Comparison of ENCODE assay signal across 13 cellular contexts in genomic region chr3:121998588-121999473, GRCh38. TPM values are rescaled to one million over a fixed set of nuclear protein-coding genes. Genes with fewer than 3 reads are reported as not detected.
A peak's percentile ranks its signal among the peaks of the same experiment; 100 is the strongest.
DNase-seq lines count a peak whose midpoint lies in the region; ATAC-seq and TF ChIP-seq lines count a peak whose summit lies in the region.
"Had no signal": no experiment of that assay in that cellular context is flagged by ENCODE, and none has a peak within 500 bp of the region (broad histone marks: within the 10 kb centered on the region; RNA-seq: fewer than 3 reads in every experiment).

No MANE protein-coding gene starts in this region.

- CTCF ChIA-PET in MCF 10A (lab: Yijun Ruan, JAX) (interaction anchor here (0.5 to 1.3 kb wide), 3 partner anchors 10 to 308 kb away, joined by 3 read pairs; no protein-coding TSS in a partner anchor), mammary epithelial cell (lab: Charles Lee; ENCODE audit: low non-redundant PET) (no interaction called here)

- no peak overlapping the region for H3K4me3 Mint-ChIP-seq in MCF 10A (ENCODE audit: unreplicated experiment)
- H3K4me3 Mint-ChIP-seq in stimulated activated naive B cell treated with anti-CD40 and anti-IgM and Interleukin-4, amounts not matched to agents 10 μg/mL and 1 μg/mL and 100 μg/mL, for 72 hours, result peak overlapping the region; percentile 49 to 69
- H3K4me3 Mint-ChIP-seq: activated CD8-positive, alpha-beta T cell treated with anti-CD3 and anti-CD28 coated beads for 36 hours had no signal

- H3K9ac ChIP-seq in mammary epithelial cell (ENCODE audit: insufficient read depth, low read length), result no peak overlapping the region
- no peak overlapping the region for H3K9ac ChIP-seq in colonic mucosa (ENCODE audit: low read depth in 2 of 2, low read length in 2 of 2)

- H4K20me1 ChIP-seq in mammary epithelial cell (ENCODE audit: insufficient read depth, low read length), result no peaks in the 10 kb centered on the region

- in situ Hi-C loops in mammary epithelial cell (cut with MboI; ENCODE audit: low sequenced_read_pairs in 2 of 2), result no loop called here

- no peaks in the 10 kb centered on the region for H3K36me3 Mint-ChIP-seq in MCF 10A (ENCODE audit: insufficient read depth, unreplicated experiment)
- peaks cover 0 to 13% of the 10 kb centered on the region in 2 donors for H3K36me3 Mint-ChIP-seq in stimulated activated naive B cell treated with anti-CD40 and anti-IgM and Interleukin-4, amounts not matched to agents 10 μg/mL and 1 μg/mL and 100 μg/mL, for 72 hours

- 92% methylated on average over 6 of the region's 6 CpGs for whole genome bisulfite sequencing in mammary epithelial cell (ENCODE audit: low coverage, missing lambda C conversion rate)
- WGBS in aorta, 2 donors, result 45 to 47% methylated on average over 6 of the region's 6 CpGs

- H3K36me3 ChIP-seq in mammary epithelial cell (ENCODE audit: insufficient read depth, low read length), result no peaks in the 10 kb centered on the region
- H3K36me3 ChIP-seq in colonic mucosa, result no peaks in the 10 kb centered on the region
- H3K36me3 ChIP-seq in aorta (ENCODE audit: control insufficient read depth in 1 of 2, insufficient read depth in 2 of 2, low read length in 1 of 2), result no peaks in the 10 kb centered on the region

- H3K27ac ChIP-seq in mammary epithelial cell (ENCODE audit: insufficient read depth, low read depth, low read length), result no peak overlapping the region
- H3K27ac ChIP-seq in colonic mucosa, result peak overlapping the region; percentile 14
- H3K27ac ChIP-seq in aorta (ENCODE audit: low read depth in 1 of 2, low read length in 2 of 2), result no peak overlapping the region
- H3K27ac ChIP-seq: RWPE1 had no signal

- peaks cover 38% of the 10 kb centered on the region for H3K4me1 ChIP-seq in mammary epithelial cell (ENCODE audit: insufficient read depth, low read length)
- no peaks in the 10 kb centered on the region for H3K4me1 ChIP-seq in colonic mucosa
- no peaks in the 10 kb centered on the region for H3K4me1 ChIP-seq in aorta (ENCODE audit: control insufficient read depth in 1 of 2, insufficient read depth in 2 of 2, low read length in 2 of 2)

- no TSS peak for BruUV-seq in MCF 10A (replicated peaks; lab: Mats Ljungman, UMichigan)
- BruUV-seq in mammary epithelial cell (replicated peaks; lab: Mats Ljungman, UMichigan), result no TSS peak

- peaks cover 24% of the 10 kb centered on the region for H3K4me1 Mint-ChIP-seq in MCF 10A (ENCODE audit: insufficient read depth, unreplicated experiment)
- H3K4me1 Mint-ChIP-seq in stimulated activated naive B cell treated with anti-CD40 and anti-IgM and Interleukin-4, amounts not matched to agents 10 μg/mL and 1 μg/mL and 100 μg/mL, for 72 hours, result peaks cover 64 to 97% of the 10 kb centered on the region in 2 donors

- no peaks in the 10 kb centered on the region for H3K27me3 Mint-ChIP-seq in MCF 10A (ENCODE audit: insufficient read depth, unreplicated experiment)
- no peaks in the 10 kb centered on the region for H3K27me3 Mint-ChIP-seq in stimulated activated naive B cell treated with anti-CD40 and anti-IgM and Interleukin-4, amounts not matched to agents 10 μg/mL and 1 μg/mL and 100 μg/mL, for 72 hours

- H3K27ac Mint-ChIP-seq in MCF 10A (ENCODE audit: low read depth, unreplicated experiment), result peak overlapping the region; percentile 3
- peak overlapping the region; percentile 93 for H3K27ac Mint-ChIP-seq in stimulated activated naive B cell treated with anti-CD40 and anti-IgM and Interleukin-4, amounts not matched to agents 10 μg/mL and 1 μg/mL and 100 μg/mL, for 72 hours

- no peak overlapping the region for H3K4me3 ChIP-seq in mammary epithelial cell (replicated peaks in 1 of 3; ENCODE audit: insufficient read depth in 1 of 3, low read depth in 2 of 3, low read length in 3 of 3)
- no peak overlapping the region for H3K4me3 ChIP-seq in colonic mucosa
- no peak overlapping the region for H3K4me3 ChIP-seq in aorta (ENCODE audit: low read length in 2 of 2)

- no peaks in the 10 kb centered on the region for H3K79me2 ChIP-seq in mammary epithelial cell (ENCODE audit: insufficient read depth, low read length)

- no peak for TF ChIP-seq CTCF in MCF 10A (IDR thresholded peaks at IDR 0.05; ENCODE audit: unreplicated experiment)
- no peak for TF ChIP-seq CTCF in mammary epithelial cell (conservative IDR thresholded peaks at IDR 0.05 in 1 of 2, IDR thresholded peaks at IDR 0.05 in 1 of 2; ENCODE audit: extremely low read depth in 1 of 2, insufficient read depth in 1 of 2, low read depth in 1 of 2, low read length in 2 of 2)
- TF ChIP-seq CTCF in colonic mucosa (IDR thresholded peaks at IDR 0.05), result no peak

- H3K4me2 ChIP-seq in mammary epithelial cell (ENCODE audit: insufficient read depth, low read depth, low read length), result no peak overlapping the region

- peak; percentile 59 to 63 for ATAC-seq in stimulated activated naive B cell treated with anti-CD40 and anti-IgM and Interleukin-4, amounts not matched to agents 10 μg/mL and 1 μg/mL and 100 μg/mL, for 72 hours (replicated peaks)
- no peak for ATAC-seq in aorta (ENCODE audit: low FRiP score)
- ATAC-seq: activated CD8-positive, alpha-beta T cell treated with anti-CD3 and anti-CD28 coated beads for 36 hours had no signal

- no peak for DNase-seq in MCF 10A (ENCODE audit: unreplicated experiment)
- no peak for DNase-seq in mammary epithelial cell
- DNase-seq in MV-4-11 (lab: John Stamatoyannopoulos, UW), result peak; percentile 78
- DNase-seq in colonic mucosa, result no peak
- DNase-seq in stimulated activated naive B cell treated with anti-CD40 and anti-IgM and Interleukin-4, amounts not matched to agents 10 μg/mL and 1 μg/mL and 100 μg/mL, for 72 hours, result peak; percentile 32
- no peak for DNase-seq in NCI-H510A (lab: John Stamatoyannopoulos, UW)
- DNase-seq in COLO668 (lab: John Stamatoyannopoulos, UW; ENCODE audit: unreplicated experiment), result no peak
- no peak for DNase-seq in aorta
- DNase-seq: activated CD8-positive, alpha-beta T cell treated with anti-CD3 and anti-CD28 coated beads for 36 hours; left colon; NCI-H1694 treated with DMSO at 0.1 percent for 48 hours had no signal

- no peaks in the 10 kb centered on the region for H3K9me3 ChIP-seq in mammary epithelial cell (replicated peaks; ENCODE audit: insufficient read depth, low read length)
- no peaks in the 10 kb centered on the region for H3K9me3 ChIP-seq in colonic mucosa
- no peaks in the 10 kb centered on the region for H3K9me3 ChIP-seq in aorta (ENCODE audit: control insufficient read depth, low read length)

- dilution Hi-C loops in mammary epithelial cell (cut with HindIII; ENCODE audit: low sequenced_read_pairs), result no loop called here

- H3K27me3 ChIP-seq in mammary epithelial cell (ENCODE audit: insufficient read depth, low read length) (no peaks in the 10 kb centered on the region), colonic mucosa (no peaks in the 10 kb centered on the region), aorta (ENCODE audit: control insufficient read depth in 1 of 2, insufficient read depth in 2 of 2, low read length in 1 of 2) (no peaks in the 10 kb centered on the region)

- no peaks in the 10 kb centered on the region for H3K9me3 Mint-ChIP-seq in MCF 10A (ENCODE audit: unreplicated experiment)
- no peaks in the 10 kb centered on the region for H3K9me3 Mint-ChIP-seq in stimulated activated naive B cell treated with anti-CD40 and anti-IgM and Interleukin-4, amounts not matched to agents 10 μg/mL and 1 μg/mL and 100 μg/mL, for 72 hours
- H3K9me3 Mint-ChIP-seq: activated CD8-positive, alpha-beta T cell treated with anti-CD3 and anti-CD28 coated beads for 36 hours had no signal

- POLR2A ChIA-PET in MCF 10A (lab: Yijun Ruan, JAX), result interaction anchor here (0.7 to 0.9 kb wide), 2 partner anchors 22 to 24 kb away, joined by 3 read pairs; no protein-coding TSS in a partner anchor

- no peak overlapping the region for H2AFZ ChIP-seq in mammary epithelial cell (ENCODE audit: low read depth, low read length)

- intact Hi-C loops in MCF 10A (cut with micrococcal nuclease), result no loop called here
- intact Hi-C loops in mammary epithelial cell (cut with micrococcal nuclease), result loop anchor here (5.0 to 10.0 kb wide), 5 partner anchors 93 to 452 kb away; partner anchors contain the start of genes EAF2, IQCB1 and POLQ
- intact Hi-C loops in colonic mucosa (cut with DNase I), result loop anchor here (5.0 kb wide), 1 partner anchor 117 kb away; no protein-coding TSS in a partner anchor
- intact Hi-C loops in aorta (cut with DNase I), result no loop called here

RNA-seq across cellular contexts. Expression of gene ILDR1, which starts 23.2 kb away (rescaled TPM):
- total RNA-seq in MCF 10A (2022) (0.23 TPM in 1 of 2 replicates, not detected in the other), mammary epithelial cell (1 to 10 TPM in 1 of 2 donors, under 1 TPM in 1; 0.21 to 1.2 TPM), colonic mucosa (10 to 100 TPM; 18.4 to 19.7 TPM), aorta (not detected)
- polyA plus RNA-seq in mammary epithelial cell (0.20 TPM), aorta (under 1 TPM in 1 of 2 donors, not detected in 1; 0.28 TPM)
- 6.5 TPM for polyA minus RNA-seq in mammary epithelial cell
- total RNA-seq: activated CD8-positive, alpha-beta T cell treated with anti-CD3 and anti-CD28 coated beads for 36 hours had no signal

RNA-seq across cellular contexts. Expression of gene CD86, which starts 56.3 kb away (rescaled TPM):
- not detected in 2 replicates for total RNA-seq in MCF 10A (2022)
- 1 to 10 TPM in 1 of 2 donors, under 1 TPM in 1; 0.17 to 9.6 TPM for total RNA-seq in mammary epithelial cell
- polyA plus RNA-seq in mammary epithelial cell, result 4.2 TPM
- 4.3 TPM for polyA minus RNA-seq in mammary epithelial cell
- 1 to 10 TPM in 1 of 2 donors, under 1 TPM in 1; 0.57 to 5.6 TPM for total RNA-seq in colonic mucosa
- 10 to 100 TPM; 11.9 to 19.7 TPM for total RNA-seq in aorta
- polyA plus RNA-seq in aorta, result 1 to 10 TPM; 2.6 to 6.3 TPM
- total RNA-seq: renal cortical epithelial cell had no signal

Comparison
In these comparisons a context has a peak if more than half of its experiments do, and no peak if none do; other contexts are left out.
1. intact Hi-C loops: an anchor here in mammary epithelial cell (5.0 to 10.0 kb wide) and colonic mucosa (5.0 kb wide); none called in MCF 10A and aorta.
2. DNase-seq: peak in MV-4-11 (single experiment) and stimulated activated naive B cell treated with anti-CD40 and anti-IgM and Interleukin-4, amounts not matched to agents 10 μg/mL and 1 μg/mL and 100 μg/mL, for 72 hours (single experiment); none in MCF 10A (single experiment), mammary epithelial cell (single experiment), colonic mucosa (single experiment), NCI-H510A (single experiment), COLO668 (single experiment) and aorta (0 of 2).
3. RNA of gene ILDR1, which starts 23.2 kb away (total RNA-seq): 18.4 to 19.7 TPM in colonic mucosa; 0.21 to 1.2 TPM in mammary epithelial cell, 0.23 TPM in MCF 10A and not detected in aorta; every median in the first group is over 4 times any median in the second.